Comparison of ENCODE assay signal across 14 cellular contexts in genomic region chr10:43383204-43383971, GRCh38. TPM values are rescaled to one million over a fixed set of nuclear protein-coding genes. Genes with fewer than 3 reads are reported as not detected.
DNase-seq lines count a peak whose midpoint lies in the region; ATAC-seq and TF ChIP-seq lines count a peak whose summit lies in the region.
"Had no signal": no experiment of that assay in that cellular context is flagged by ENCODE, and none has a peak within 500 bp of the region (broad histone marks: within the 10 kb centered on the region; RNA-seq: fewer than 3 reads in every experiment).

No MANE protein-coding gene starts in this region.

- H3K27ac Mint-ChIP-seq in stimulated activated naive CD8-positive, alpha-beta T cell treated with anti-CD3 and anti-CD28 coated beads, Interleukin-15, amount 100 ng/mL, for 72 hours: no peak overlapping the region
- H3K27ac Mint-ChIP-seq in T-helper 17 cell (peak overlapping the region; percentile 86), HFFc6 (no peak overlapping the region)
- H3K27ac Mint-ChIP-seq in activated T-helper 1 cell treated with anti-CD3 and anti-CD28 coated beads, Interleukin-12 subunit alpha, Interleukin-12 subunit beta, Interleukin-2, Interleukin-4 antibody, amounts not matched to agents 30 ng/mL and 10 ng/mL and 1 ng/mL, durations not matched to agents 14 hours and 24 hours and 36 hours: no peak overlapping the region

- DNase-seq in stimulated activated naive CD8-positive, alpha-beta T cell treated with anti-CD3 and anti-CD28 coated beads, Interleukin-15, Interleukin-2, amounts not matched to agents 100 U/mL and 50 U/mL, for 24 hours: no peak
- no peak for DNase-seq in stimulated activated naive CD8-positive, alpha-beta T cell treated with anti-CD3 and anti-CD28 coated beads, Interleukin-15, amount 100 ng/mL, for 72 hours
- DNase-seq in T-helper 17 cell (no peak), kidney tubule cell (ENCODE audit: low spot score) (peak; percentile 49), HFFc6 (no peak)
- DNase-seq in activated T-helper 1 cell treated with anti-CD3 and anti-CD28 coated beads, Interleukin-12 subunit alpha, Interleukin-12 subunit beta, Interleukin-2, Interleukin-4 antibody, amounts not matched to agents 30 ng/mL and 10 ng/mL and 1 ng/mL, durations not matched to agents 14 hours and 24 hours and 36 hours (ENCODE audit: low spot score): no peak
- DNase-seq in central memory CD4-positive, alpha-beta T cell: no peak
- DNase-seq: amniotic stem cell; effector CD4-positive, alpha-beta T cell; NCI-H345; occipital lobe had no signal

- peak; percentile 22 for ATAC-seq in stimulated activated naive CD8-positive, alpha-beta T cell treated with anti-CD3 and anti-CD28 coated beads, Interleukin-15, Interleukin-2, amounts not matched to agents 100 U/mL and 50 U/mL, for 24 hours
- no peak for ATAC-seq in stimulated activated naive CD8-positive, alpha-beta T cell treated with anti-CD3 and anti-CD28 coated beads, Interleukin-15, amount 100 ng/mL, for 72 hours
- peak; percentile 17 for ATAC-seq in T-helper 17 cell
- ATAC-seq in HG03039 (IDR thresholded peaks at IDR 0.05; ENCODE audit: unreplicated experiment): no peak

- TF ChIP-seq CTCF in HFFc6 (IDR thresholded peaks at IDR 0.05): no peak

- no peaks in the 10 kb centered on the region for H3K9me3 Mint-ChIP-seq in stimulated activated naive CD8-positive, alpha-beta T cell treated with anti-CD3 and anti-CD28 coated beads, Interleukin-15, amount 100 ng/mL, for 72 hours
- H3K9me3 Mint-ChIP-seq in activated T-helper 1 cell treated with anti-CD3 and anti-CD28 coated beads, Interleukin-12 subunit alpha, Interleukin-12 subunit beta, Interleukin-2, Interleukin-4 antibody, amounts not matched to agents 30 ng/mL and 10 ng/mL and 1 ng/mL, durations not matched to agents 14 hours and 24 hours and 36 hours: no peaks in the 10 kb centered on the region
- H3K9me3 Mint-ChIP-seq in HFFc6: no peaks in the 10 kb centered on the region

- peaks cover 42% of the 10 kb centered on the region for H3K4me1 Mint-ChIP-seq in stimulated activated naive CD8-positive, alpha-beta T cell treated with anti-CD3 and anti-CD28 coated beads, Interleukin-15, amount 100 ng/mL, for 72 hours
- H3K4me1 Mint-ChIP-seq in T-helper 17 cell (peaks cover 28% of the 10 kb centered on the region), HFFc6 (ENCODE audit: low read depth) (peaks cover 23% of the 10 kb centered on the region; the same call in 1 of the 2 replicates)
- H3K4me1 Mint-ChIP-seq in activated T-helper 1 cell treated with anti-CD3 and anti-CD28 coated beads, Interleukin-12 subunit alpha, Interleukin-12 subunit beta, Interleukin-2, Interleukin-4 antibody, amounts not matched to agents 30 ng/mL and 10 ng/mL and 1 ng/mL, durations not matched to agents 14 hours and 24 hours and 36 hours (ENCODE audit: low read depth): peaks cover 20% of the 10 kb centered on the region

- intact Hi-C loops in activated T-helper 1 cell treated with anti-CD3 and anti-CD28 coated beads, Interleukin-12 subunit alpha, Interleukin-12 subunit beta, Interleukin-2, Interleukin-4 antibody, amounts not matched to agents 30 ng/mL and 10 ng/mL and 1 ng/mL, durations not matched to agents 14 hours and 24 hours and 36 hours (cut with micrococcal nuclease): no loop called here

- no peaks in the 10 kb centered on the region for H3K9me3 ChIP-seq in T-helper 17 cell (ENCODE audit: control insufficient read depth, low read length, poor library complexity, severe bottlenecking)
- H3K9me3 ChIP-seq: BLaER1 had no signal

- no peak overlapping the region for H3K4me3 Mint-ChIP-seq in stimulated activated naive CD8-positive, alpha-beta T cell treated with anti-CD3 and anti-CD28 coated beads, Interleukin-15, amount 100 ng/mL, for 72 hours
- no peak overlapping the region for H3K4me3 Mint-ChIP-seq in T-helper 17 cell
- no peak overlapping the region for H3K4me3 Mint-ChIP-seq in activated T-helper 1 cell treated with anti-CD3 and anti-CD28 coated beads, Interleukin-12 subunit alpha, Interleukin-12 subunit beta, Interleukin-2, Interleukin-4 antibody, amounts not matched to agents 30 ng/mL and 10 ng/mL and 1 ng/mL, durations not matched to agents 14 hours and 24 hours and 36 hours
- no peak overlapping the region for H3K4me3 Mint-ChIP-seq in HFFc6

- H3K36me3 Mint-ChIP-seq in T-helper 17 cell (ENCODE audit: low read depth) (peaks cover 6% of the 10 kb centered on the region), HFFc6 (ENCODE audit: low read depth) (peaks cover 24% of the 10 kb centered on the region)
- peaks cover 30% of the 10 kb centered on the region for H3K36me3 Mint-ChIP-seq in activated T-helper 1 cell treated with anti-CD3 and anti-CD28 coated beads, Interleukin-12 subunit alpha, Interleukin-12 subunit beta, Interleukin-2, Interleukin-4 antibody, amounts not matched to agents 30 ng/mL and 10 ng/mL and 1 ng/mL, durations not matched to agents 14 hours and 24 hours and 36 hours (ENCODE audit: low read depth)

- no peaks in the 10 kb centered on the region for H3K27me3 Mint-ChIP-seq in stimulated activated naive CD8-positive, alpha-beta T cell treated with anti-CD3 and anti-CD28 coated beads, Interleukin-15, amount 100 ng/mL, for 72 hours
- no peaks in the 10 kb centered on the region for H3K27me3 Mint-ChIP-seq in T-helper 17 cell
- no peaks in the 10 kb centered on the region for H3K27me3 Mint-ChIP-seq in activated T-helper 1 cell treated with anti-CD3 and anti-CD28 coated beads, Interleukin-12 subunit alpha, Interleukin-12 subunit beta, Interleukin-2, Interleukin-4 antibody, amounts not matched to agents 30 ng/mL and 10 ng/mL and 1 ng/mL, durations not matched to agents 14 hours and 24 hours and 36 hours (ENCODE audit: insufficient read depth)
- H3K27me3 Mint-ChIP-seq in HFFc6 (ENCODE audit: insufficient read depth): peaks cover 5% of the 10 kb centered on the region; the same call in 1 of the 2 replicates

RNA-seq across cellular contexts. Expression of gene FXYD4, which starts 12.0 kb away (rescaled TPM):
- total RNA-seq in T-helper 17 cell: not detected
- 0.44 TPM in 1 of 2 replicates, not detected in the other for total RNA-seq in activated T-helper 1 cell treated with anti-CD3 and anti-CD28 coated beads, Interleukin-12 subunit alpha, Interleukin-12 subunit beta, Interleukin-2, Interleukin-4 antibody, amounts not matched to agents 30 ng/mL and 10 ng/mL and 1 ng/mL, durations not matched to agents 14 hours and 24 hours and 36 hours
- total RNA-seq in HFFc6 (2021; fragmentation: NEBNext Ultra II Directional; extraction: Animal tissue kit (Norgen Biotek cat#: 25700)): not detected
- total RNA-seq: lung microvascular endothelial cell, occipital lobe had no signal

RNA-seq across cellular contexts. Expression of gene HNRNPF, which starts 25.6 kb away (rescaled TPM):
- 100 to 1,000 TPM; 131 to 144 TPM for total RNA-seq in T-helper 17 cell
- 499 and 501 TPM in 2 replicates for total RNA-seq in activated T-helper 1 cell treated with anti-CD3 and anti-CD28 coated beads, Interleukin-12 subunit alpha, Interleukin-12 subunit beta, Interleukin-2, Interleukin-4 antibody, amounts not matched to agents 30 ng/mL and 10 ng/mL and 1 ng/mL, durations not matched to agents 14 hours and 24 hours and 36 hours
- total RNA-seq in HFFc6 (2021; fragmentation: NEBNext Ultra II Directional; extraction: Animal tissue kit (Norgen Biotek cat#: 25700)): 100 to 1,000 TPM; 133 to 164 (median 159) TPM

RNA-seq across cellular contexts. Expression of gene ZNF487, which starts 53.5 kb away (rescaled TPM):
- 1 to 10 TPM; 7.9 to 8.7 TPM for total RNA-seq in T-helper 17 cell
- 1.8 and 2.0 TPM in 2 replicates for total RNA-seq in activated T-helper 1 cell treated with anti-CD3 and anti-CD28 coated beads, Interleukin-12 subunit alpha, Interleukin-12 subunit beta, Interleukin-2, Interleukin-4 antibody, amounts not matched to agents 30 ng/mL and 10 ng/mL and 1 ng/mL, durations not matched to agents 14 hours and 24 hours and 36 hours
- 1 to 10 TPM; 1.6 to 4.2 (median 2.5) TPM for total RNA-seq in HFFc6 (2021; fragmentation: NEBNext Ultra II Directional; extraction: Animal tissue kit (Norgen Biotek cat#: 25700))

Comparison
In these comparisons a context has a peak if more than half of its experiments do, and no peak if none do; other contexts are left out.
1. ATAC-seq: peak in stimulated activated naive CD8-positive, alpha-beta T cell treated with anti-CD3 and anti-CD28 coated beads, Interleukin-15, Interleukin-2, amounts not matched to agents 100 U/mL and 50 U/mL, for 24 hours (single experiment) and T-helper 17 cell (single experiment); none in stimulated activated naive CD8-positive, alpha-beta T cell treated with anti-CD3 and anti-CD28 coated beads, Interleukin-15, amount 100 ng/mL, for 72 hours (single experiment) and HG03039 (single experiment).